Comparison of ENCODE assay signal across 25 cellular contexts in genomic region chr9:93022066-93022465, GRCh38. TPM values are rescaled to one million over a fixed set of nuclear protein-coding genes. Genes with fewer than 3 reads are reported as not detected.
DNase-seq lines count a peak whose midpoint lies in the region; ATAC-seq and TF ChIP-seq lines count a peak whose summit lies in the region.
"Had no signal": no experiment of that assay in that cellular context is flagged by ENCODE, and none has a peak within 500 bp of the region (broad histone marks: within the 10 kb centered on the region; RNA-seq: fewer than 3 reads in every experiment).

No MANE protein-coding gene starts in this region.

- H3K9ac ChIP-seq in IMR-90 (ENCODE audit: low read depth, low read length): no peak overlapping the region

- H2BK120ac ChIP-seq in IMR-90 (ENCODE audit: low read depth, low read length): no peak overlapping the region

- no peaks in the 10 kb centered on the region for H3K9me3 ChIP-seq in IMR-90 (ENCODE audit: control insufficient read depth, insufficient read depth, low read length)
- H3K9me3 ChIP-seq in neutrophil: peaks cover 12% of the 10 kb centered on the region
- H3K9me3 ChIP-seq: A549, testis had no signal

- no peak overlapping the region for H3K4ac ChIP-seq in IMR-90 (ENCODE audit: low read depth, low read length)

- no peak for TF ChIP-seq RAD21 in IMR-90 (IDR thresholded peaks at IDR 0.05; ENCODE audit: low read length)

- intact Hi-C loops in IMR-90 (cut with micrococcal nuclease): no loop called here

- H4K20me1 ChIP-seq in IMR-90 (ENCODE audit: insufficient read depth, low read length): no peaks in the 10 kb centered on the region

- no peak for TF ChIP-seq POLR2A in IMR-90 (IDR thresholded peaks at IDR 0.05; ENCODE audit: low read depth, low read length)

- H2BK5ac ChIP-seq in IMR-90 (ENCODE audit: low read depth, low read length, poor library complexity, severe bottlenecking): no peak overlapping the region

- peaks cover 89% of the 10 kb centered on the region for H3K36me3 Mint-ChIP-seq in activated T-cell treated with anti-CD3 and anti-CD28 coated beads, Interleukin-2, amount 50 U/mL, for 24 hours (ENCODE audit: low read depth)
- peaks cover 15% of the 10 kb centered on the region for H3K36me3 Mint-ChIP-seq in activated naive CD8-positive, alpha-beta T cell treated with anti-CD3 and anti-CD28 coated beads for 36 hours

- H3K27ac Mint-ChIP-seq in activated T-cell treated with anti-CD3 and anti-CD28 coated beads, Interleukin-2, amount 50 U/mL, for 24 hours: peak overlapping the region; percentile 95
- H3K27ac Mint-ChIP-seq in activated naive CD8-positive, alpha-beta T cell treated with anti-CD3 and anti-CD28 coated beads for 36 hours: peak overlapping the region; percentile 75
- H3K27ac Mint-ChIP-seq: memory B cell had no signal

- BruUV-seq in IMR-90 (replicated peaks; lab: Mats Ljungman, UMichigan): no TSS peak

- H3K4me1 Mint-ChIP-seq in activated T-cell treated with anti-CD3 and anti-CD28 coated beads, Interleukin-2, amount 50 U/mL, for 24 hours (ENCODE audit: low read depth): peaks cover 65% of the 10 kb centered on the region
- peaks cover 50% of the 10 kb centered on the region for H3K4me1 Mint-ChIP-seq in activated naive CD8-positive, alpha-beta T cell treated with anti-CD3 and anti-CD28 coated beads for 36 hours
- H3K4me1 Mint-ChIP-seq: neural crest cell had no signal

- no peaks in the 10 kb centered on the region for H3K27me3 Mint-ChIP-seq in activated T-cell treated with anti-CD3 and anti-CD28 coated beads, Interleukin-2, amount 50 U/mL, for 24 hours
- H3K27me3 Mint-ChIP-seq in activated naive CD8-positive, alpha-beta T cell treated with anti-CD3 and anti-CD28 coated beads for 36 hours: no peaks in the 10 kb centered on the region
- H3K27me3 Mint-ChIP-seq: activated CD8-positive, alpha-beta memory T cell treated with anti-CD3 and anti-CD28 coated beads, Interleukin-2, amount 10 ng/mL, durations not matched to agents 7 days and 5 days; memory B cell; stimulated activated naive CD8-positive, alpha-beta T cell treated with anti-CD3 and anti-CD28 coated beads, Interleukin-15, Interleukin-2, amounts not matched to agents 100 ng/mL and 50 ng/mL, for 24 hours had no signal

- H4K8ac ChIP-seq in IMR-90 (ENCODE audit: low read depth in 2 of 2, low read length in 2 of 2): no peak overlapping the region

- peak overlapping the region; percentile 21 for H2AFZ ChIP-seq in IMR-90 (replicated peaks; ENCODE audit: low read length, poor library complexity)
- H2AFZ ChIP-seq: PC-9 had no signal

- POLR2A ChIA-PET in IMR-90 (lab: Charles Lee; ENCODE audit: unreplicated experiment): no interaction called here

- H3K4me3 Mint-ChIP-seq in activated T-cell treated with anti-CD3 and anti-CD28 coated beads, Interleukin-2, amount 50 U/mL, for 24 hours: no peak overlapping the region
- H3K4me3 Mint-ChIP-seq in activated naive CD8-positive, alpha-beta T cell treated with anti-CD3 and anti-CD28 coated beads for 36 hours: no peak overlapping the region
- H3K4me3 Mint-ChIP-seq: activated CD8-positive, alpha-beta memory T cell treated with anti-CD3 and anti-CD28 coated beads, Interleukin-2, amount 10 ng/mL, durations not matched to agents 7 days and 5 days; H9; memory B cell; neural crest cell; stimulated activated naive CD8-positive, alpha-beta T cell treated with anti-CD3 and anti-CD28 coated beads, Interleukin-15, Interleukin-2, amounts not matched to agents 100 ng/mL and 50 ng/mL, for 24 hours had no signal

- H3K4me1 ChIP-seq in IMR-90 (ENCODE audit: control insufficient read depth, insufficient read depth, low read length): no peaks in the 10 kb centered on the region
- peaks cover 33 to 35% of the 10 kb centered on the region in 2 experiments for H3K4me1 ChIP-seq in neutrophil (ENCODE audit: control insufficient read depth in 1 of 2, insufficient read depth in 1 of 2, low read depth in 1 of 2, low read length in 1 of 2)
- H3K4me1 ChIP-seq: A549 had no signal

- no peak overlapping the region for H4K5ac ChIP-seq in IMR-90 (ENCODE audit: low read depth, low read length)

- no peak overlapping the region for H4K91ac ChIP-seq in IMR-90 (ENCODE audit: insufficient read depth, low read depth, low read length)

- H2AK9ac ChIP-seq in IMR-90 (replicated peaks; ENCODE audit: low read depth, low read length, poor library complexity): no peak overlapping the region

- WGBS in IMR-90 (ENCODE audit: extremely low coverage in 2 of 2, insufficient read length in 1 of 2), 2 experiments: 34% methylated on average over 5 of the region's 9 CpGs; no CpG with 5 or more reads in 1 of the 2 experiments

- no peak overlapping the region for H3K56ac ChIP-seq in IMR-90 (ENCODE audit: extremely low read depth, insufficient read depth, low read length)

- no peak overlapping the region for H2AK5ac ChIP-seq in IMR-90 (ENCODE audit: low read depth, low read length)

- H2BK15ac ChIP-seq in IMR-90 (ENCODE audit: low read depth, low read length): no peak overlapping the region

- no peak for ATAC-seq in IMR-90 (ENCODE audit: low read depth)
- ATAC-seq in HG03097 (IDR thresholded peaks at IDR 0.05; ENCODE audit: low FRiP score, unreplicated experiment): no peak
- ATAC-seq: A549; activated CD8-positive, alpha-beta memory T cell treated with anti-CD3 and anti-CD28 coated beads, Interleukin-2, amount 10 ng/mL, durations not matched to agents 7 days and 5 days; HepG2; left colon had no signal

- dilution Hi-C loops in IMR-90 (cut with HindIII; ENCODE audit: low sequenced_read_pairs, unreplicated experiment): no loop called here

- in situ Hi-C loops in IMR-90 (cut with MboI; ENCODE audit: low sequenced_read_pairs): loop anchor here (25.0 kb wide), 1 partner anchor 290 kb away; no protein-coding TSS in a partner anchor

- TF ChIP-seq CTCF in IMR-90 (conservative IDR thresholded peaks at IDR 0.05; ENCODE audit: low read depth, low read length): no peak
- TF ChIP-seq CTCF in neutrophil (IDR thresholded peaks at IDR 0.05): no peak

- H3K23ac ChIP-seq in IMR-90 (ENCODE audit: low read depth, low read length): no peak overlapping the region

- no peak overlapping the region for H3K27ac ChIP-seq in IMR-90 (ENCODE audit: insufficient read depth, low read length)
- H3K27ac ChIP-seq in neutrophil: peak overlapping the region; percentile 50
- H3K27ac ChIP-seq: A549, PC-9, SK-N-MC, testis had no signal

- H3K14ac ChIP-seq in IMR-90 (replicated peaks; ENCODE audit: low read depth, low read length): no peak overlapping the region

- H3K36me3 ChIP-seq in IMR-90 (ENCODE audit: control insufficient read depth, insufficient read depth, low read length) (no peaks in the 10 kb centered on the region), neutrophil (peaks cover 100% of the 10 kb centered on the region)

- H3K9me3 Mint-ChIP-seq in activated T-cell treated with anti-CD3 and anti-CD28 coated beads, Interleukin-2, amount 50 U/mL, for 24 hours: no peaks in the 10 kb centered on the region
- H3K9me3 Mint-ChIP-seq in activated naive CD8-positive, alpha-beta T cell treated with anti-CD3 and anti-CD28 coated beads for 36 hours: no peaks in the 10 kb centered on the region
- H3K9me3 Mint-ChIP-seq: H9; memory B cell; neural crest cell; stimulated activated naive CD8-positive, alpha-beta T cell treated with anti-CD3 and anti-CD28 coated beads, Interleukin-15, Interleukin-2, amounts not matched to agents 100 ng/mL and 50 ng/mL, for 24 hours had no signal

- H3K9me1 ChIP-seq in IMR-90 (ENCODE audit: insufficient read depth, low read length): no peaks in the 10 kb centered on the region

- no peak for DNase-seq in activated T-cell treated with anti-CD3 and anti-CD28 coated beads, Interleukin-2, amount 50 U/mL, for 24 hours
- no peak for DNase-seq in activated T-cell treated with anti-CD3 and anti-CD28 coated beads, Interleukin-2, amount 50 U/mL, for 1 hour
- DNase-seq in IMR-90: no peak
- no peak for DNase-seq in activated naive CD8-positive, alpha-beta T cell treated with anti-CD3 and anti-CD28 coated beads for 36 hours
- no peak for DNase-seq in NCI-H226
- no peak for DNase-seq in NK-92 treated with Interleukin-12 subunit alpha and Interleukin-12 subunit beta, amount 100 ng/mL, for 24 hours (lab: John Stamatoyannopoulos, UW)
- DNase-seq: activated CD8-positive, alpha-beta memory T cell treated with anti-CD3 and anti-CD28 coated beads, Interleukin-2, amount 10 ng/mL, durations not matched to agents 7 days and 5 days; cortex of kidney; H9; left colon; NCI-H1417 treated with DMSO at 0.1 percent for 48 hours; NCI-H2029 treated with DMSO at 0.1 percent for 48 hours; NCI-H526; PC-9; stimulated activated CD4-positive, alpha-beta T cell treated with anti-CD3 and anti-CD28 coated beads, Interleukin-1b, Interleukin-23, amount 100 ng/mL, for 48 hours; testis had no signal

- H3K27me3 ChIP-seq in IMR-90 (ENCODE audit: control insufficient read depth, insufficient read depth, low read length): peaks cover 10% of the 10 kb centered on the region
- H3K27me3 ChIP-seq in neutrophil: no peaks in the 10 kb centered on the region
- H3K27me3 ChIP-seq: testis had no signal

- H3K4me3 ChIP-seq in IMR-90 (ENCODE audit: insufficient read depth, low read depth, low read length) (no peak overlapping the region), neutrophil (ENCODE audit: low read depth in 1 of 2, low read length in 1 of 2) (no peak overlapping the region)
- H3K4me3 ChIP-seq: A549, PC-9, SK-N-MC, testis had no signal

- H3K4me2 ChIP-seq in IMR-90 (ENCODE audit: low read depth, low read length): no peak overlapping the region
- H3K4me2 ChIP-seq: A549, PC-9 had no signal

- H3K79me1 ChIP-seq in IMR-90 (ENCODE audit: low read depth in 1 of 2, low read length in 2 of 2): no peaks in the 10 kb centered on the region

- CTCF ChIA-PET in IMR-90 (lab: Yijun Ruan, JAX): interaction anchor here (0.5 kb wide), 1 partner anchor 280 kb away, joined by 3 read pairs; no protein-coding TSS in a partner anchor

- H2BK20ac ChIP-seq in IMR-90 (ENCODE audit: low read depth, low read length): no peak overlapping the region

- no peak overlapping the region for H3K18ac ChIP-seq in IMR-90 (ENCODE audit: low read depth, low read length)

TF ChIP-seq in IMR-90, 13 proteins besides CTCF, POLR2A, EP300 and RAD21 (continues in another document):
- TF ChIP-seq CEBPB (IDR thresholded peaks at IDR 0.05; ENCODE audit: low read depth, low read length) (no peak), MXI1 (IDR thresholded peaks at IDR 0.05; ENCODE audit: borderline replicate concordance, low read depth, low read length) (no peak), NFE2L2 (IDR thresholded peaks at IDR 0.05; ENCODE audit: low read depth, low read length) (no peak)

RNA-seq across cellular contexts. Expression of gene SUSD3, which starts 36.4 kb away (rescaled TPM):
- 0.28 and 0.54 TPM in 2 replicates for total RNA-seq in IMR-90 (2012; rRNA removed)
- polyA plus RNA-seq in IMR-90 (2012; rRNA removed): 1.0 and 1.5 TPM in 2 replicates
- 0.25 and 2.3 TPM in 2 replicates for polyA plus RNA-seq in IMR-90 (2012; cell fraction: cytosol; rRNA removed)
- 1.2 TPM in 2 replicates for polyA plus RNA-seq in IMR-90 (2012; cell fraction: nucleus; rRNA removed; ENCODE audit: low replicate concordance)
- 10 to 100 TPM; 27.1 to 28.8 TPM for total RNA-seq in activated naive CD8-positive, alpha-beta T cell treated with anti-CD3 and anti-CD28 coated beads for 36 hours
- total RNA-seq: LHCN-M2, neural crest cell had no signal

Comparison
In these comparisons a context has a peak if more than half of its experiments do, and no peak if none do; other contexts are left out.
1. RNA of gene SUSD3, which starts 36.4 kb away (total RNA-seq): 27.1 to 28.8 TPM in activated naive CD8-positive, alpha-beta T cell treated with anti-CD3 and anti-CD28 coated beads for 36 hours; 0.28 to 0.54 TPM in IMR-90; every median in the first group is over 10 times any median in the second.